8 cellular contexts compared by ENCODE assay signal in the genomic region with DNA sequence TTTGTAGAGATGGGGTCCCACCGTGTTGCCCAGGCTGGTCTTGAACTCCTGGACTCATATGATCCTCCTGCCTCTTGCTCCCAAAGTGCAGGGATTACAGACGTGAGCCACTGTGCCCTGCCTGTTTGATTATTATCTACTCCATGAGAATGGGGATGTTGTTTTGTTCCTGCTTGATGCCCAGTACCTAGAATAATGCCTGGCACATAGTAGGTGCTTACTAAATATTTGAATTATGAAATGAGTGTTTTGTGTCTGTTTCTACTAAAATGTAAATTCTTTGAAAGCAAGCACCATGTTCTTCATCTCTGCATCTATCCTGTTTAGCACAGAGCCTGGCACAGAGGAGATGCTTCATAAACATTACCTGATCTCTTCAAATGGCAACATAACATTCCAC.
"Had no signal": no experiment of that assay in that cellular context is flagged by ENCODE, and none has a peak within 500 bp of the region (broad histone marks: within the 10 kb centered on the region; RNA-seq: fewer than 3 reads in every experiment).

No MANE protein-coding gene starts in this region.

- H3K4me1 Mint-ChIP-seq: IgD-negative memory B cell had no signal

- ATAC-seq: HCT116 had no signal

- DNase-seq: GM23248, GOT3, HFFc6, KG1 had no signal

- H3K36me3 ChIP-seq: HAP-1 had no signal

- H3K4me3 Mint-ChIP-seq: HFFc6, IgD-negative memory B cell had no signal

- H3K27ac ChIP-seq: GM23248 had no signal

- H3K9me3 ChIP-seq: HAP-1 had no signal

- H3K27ac Mint-ChIP-seq: HFFc6, IgD-negative memory B cell had no signal

- H3K9me3 Mint-ChIP-seq: HFFc6 had no signal

- H3K4me1 ChIP-seq: HAP-1 had no signal

- H3K36me3 Mint-ChIP-seq: IgD-negative memory B cell had no signal

- H3K9ac ChIP-seq: GM23248 had no signal

- H3K4me3 ChIP-seq: GM23248, HAP-1 had no signal

- FAIRE-seq: HTR-8/SVneo had no signal

- H2AFZ ChIP-seq: GM23248 had no signal
